21 cellular contexts compared by ENCODE assay signal in the genomic region with DNA sequence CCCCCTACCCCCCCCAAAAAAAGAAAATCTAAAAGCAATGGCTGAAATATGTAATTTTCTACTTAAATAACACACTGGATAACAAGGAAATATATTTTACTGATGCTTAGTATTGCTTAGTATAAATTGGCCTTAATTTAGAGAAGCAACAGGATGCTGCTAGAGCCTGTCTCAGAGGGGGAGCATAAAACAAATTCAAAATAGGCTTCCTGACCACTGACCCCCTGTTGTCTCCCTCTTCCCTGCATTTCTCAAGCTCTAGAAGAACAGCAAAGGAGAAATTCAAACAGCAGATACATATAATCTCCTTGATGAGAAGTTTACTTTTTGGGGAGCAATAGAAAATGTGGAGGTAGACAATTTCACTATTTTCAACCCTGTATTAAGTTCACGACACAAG.
DNase-seq lines count a peak whose midpoint lies in the region; ATAC-seq and TF ChIP-seq lines count a peak whose summit lies in the region.
"Had no signal": no experiment of that assay in that cellular context is flagged by ENCODE, and none has a peak within 500 bp of the region (broad histone marks: within the 10 kb centered on the region; RNA-seq: fewer than 3 reads in every experiment).

No MANE protein-coding gene starts in this region.

- peak; percentile 35; the same call in 1 of the 3 replicates for ATAC-seq in SK-N-SH treated with all-trans-retinoic acid at 6 μM for 48 hours
- no peak for ATAC-seq in GM19328 (IDR thresholded peaks at IDR 0.05; ENCODE audit: unreplicated experiment)
- ATAC-seq: CD8-positive, alpha-beta T cell; PC-3; Right ventricle myocardium inferior had no signal

- no peak overlapping the region for H3K9ac ChIP-seq in Loucy (ENCODE audit: low read depth, low read length, poor library complexity, severe bottlenecking)

- peak; percentile 16 for DNase-seq in iPS-NIHi7 (ENCODE audit: extremely low spot score)
- no peak for DNase-seq in NCI-H524 (lab: John Stamatoyannopoulos, UW)
- DNase-seq in 8988T, result no peak
- DNase-seq in DMS 273 treated with DMSO at 0.1 percent for 48 hours (lab: John Stamatoyannopoulos, UW), result no peak
- DNase-seq: Caco-2; CD8-positive, alpha-beta T cell; DMS79; EL; GDM1; KBM-7; MG63; NCI-H2029 treated with DMSO at 0.1 percent for 48 hours; NCI-H446 treated with DMSO at 0.1 percent for 48 hours; NCI-H526 treated with DMSO at 0.1 percent for 48 hours; PC-3; SJCRH30; T-helper 1 cell had no signal

- H4K20me1 ChIP-seq in Loucy (ENCODE audit: insufficient read depth, low read length, poor library complexity, severe bottlenecking), result no peaks in the 10 kb centered on the region

- H3K4me1 ChIP-seq in Loucy (ENCODE audit: insufficient read depth, low read length, poor library complexity, severe bottlenecking), result peaks cover 2% of the 10 kb centered on the region
- H3K4me1 ChIP-seq: Caco-2, SJCRH30 had no signal

- peaks cover 2% of the 10 kb centered on the region; the same call in 1 of the 2 replicates for H3K9me3 ChIP-seq in Loucy (ENCODE audit: insufficient read depth, low read depth, low read length)
- H3K9me3 ChIP-seq: Caco-2 had no signal

- H3K36me3 ChIP-seq in Loucy (ENCODE audit: insufficient read depth, low read length), result no peaks in the 10 kb centered on the region
- H3K36me3 ChIP-seq: MG63, SJCRH30 had no signal

- H2AFZ ChIP-seq in Loucy (ENCODE audit: low read length), result peak overlapping the region; percentile 64; the same call in 1 of the 2 replicates

- H3K4me3 ChIP-seq in Loucy (ENCODE audit: low read length, poor library complexity, severe bottlenecking), result no peak overlapping the region
- H3K4me3 ChIP-seq: MG63, SJCRH30 had no signal

- H3K27me3 ChIP-seq in Loucy (ENCODE audit: insufficient read depth, low read length, poor library complexity, severe bottlenecking), result no peaks in the 10 kb centered on the region
- H3K27me3 ChIP-seq: MG63, SJCRH30 had no signal

- no peaks in the 10 kb centered on the region for H3K9me2 ChIP-seq in Loucy (replicated peaks; ENCODE audit: low read depth, low read length)

- H3K4me2 ChIP-seq in Loucy (ENCODE audit: low read depth, low read length, poor library complexity, severe bottlenecking), result no peak overlapping the region

- no peak for TF ChIP-seq CTCF in Loucy (conservative IDR thresholded peaks at IDR 0.05; ENCODE audit: low read length)

- H3K79me2 ChIP-seq in Loucy (ENCODE audit: insufficient read depth, low read length), result no peaks in the 10 kb centered on the region

- H3F3A ChIP-seq in Loucy (ENCODE audit: low read depth), result no peaks in the 10 kb centered on the region

TF ChIP-seq in SK-N-SH treated with all-trans-retinoic acid at 6 μM for 48 hours, 23 proteins besides CTCF, POLR2A, EP300 and RAD21:
- TF ChIP-seq, protein P1, sequence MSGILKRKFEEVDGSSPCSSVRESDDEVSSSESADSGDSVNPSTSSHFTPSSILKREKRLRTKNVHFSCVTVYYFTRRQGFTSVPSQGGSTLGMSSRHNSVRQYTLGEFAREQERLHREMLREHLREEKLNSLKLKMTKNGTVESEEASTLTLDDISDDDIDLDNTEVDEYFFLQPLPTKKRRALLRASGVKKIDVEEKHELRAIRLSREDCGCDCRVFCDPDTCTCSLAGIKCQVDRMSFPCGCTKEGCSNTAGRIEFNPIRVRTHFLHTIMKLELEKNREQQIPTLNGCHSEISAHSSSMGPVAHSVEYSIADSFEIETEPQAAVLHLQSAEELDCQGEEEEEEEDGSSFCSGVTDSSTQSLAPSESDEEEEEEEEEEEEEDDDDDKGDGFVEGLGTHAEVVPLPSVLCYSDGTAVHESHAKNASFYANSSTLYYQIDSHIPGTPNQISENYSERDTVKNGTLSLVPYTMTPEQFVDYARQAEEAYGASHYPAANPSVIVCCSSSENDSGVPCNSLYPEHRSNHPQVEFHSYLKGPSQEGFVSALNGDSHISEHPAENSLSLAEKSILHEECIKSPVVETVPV (CRISPR knock-in tag; IDR thresholded peaks at IDR 0.05), result no peak
- TF ChIP-seq TOX (CRISPR knock-in tag; IDR thresholded peaks at IDR 0.05; ENCODE audit: borderline replicate concordance) (no peak), ZNF70 (CRISPR knock-in tag; IDR thresholded peaks at IDR 0.05) (no peak), PPARA (CRISPR knock-in tag; IDR thresholded peaks at IDR 0.05; ENCODE audit: borderline replicate concordance) (no peak), ZFP30 (CRISPR knock-in tag; IDR thresholded peaks at IDR 0.05) (no peak), TCF4 (CRISPR knock-in tag; IDR thresholded peaks at IDR 0.05; ENCODE audit: borderline replicate concordance) (no peak), ZNF565 (CRISPR knock-in tag; conservative IDR thresholded peaks at IDR 0.05; ENCODE audit: low read depth) (no peak), GLIS3 (CRISPR knock-in tag; IDR thresholded peaks at IDR 0.05) (no peak), ZC3H10 (CRISPR knock-in tag; IDR thresholded peaks at IDR 0.05) (no peak), SNAI2 (CRISPR knock-in tag; IDR thresholded peaks at IDR 0.05) (no peak)
- TF ChIP-seq, protein P2, sequence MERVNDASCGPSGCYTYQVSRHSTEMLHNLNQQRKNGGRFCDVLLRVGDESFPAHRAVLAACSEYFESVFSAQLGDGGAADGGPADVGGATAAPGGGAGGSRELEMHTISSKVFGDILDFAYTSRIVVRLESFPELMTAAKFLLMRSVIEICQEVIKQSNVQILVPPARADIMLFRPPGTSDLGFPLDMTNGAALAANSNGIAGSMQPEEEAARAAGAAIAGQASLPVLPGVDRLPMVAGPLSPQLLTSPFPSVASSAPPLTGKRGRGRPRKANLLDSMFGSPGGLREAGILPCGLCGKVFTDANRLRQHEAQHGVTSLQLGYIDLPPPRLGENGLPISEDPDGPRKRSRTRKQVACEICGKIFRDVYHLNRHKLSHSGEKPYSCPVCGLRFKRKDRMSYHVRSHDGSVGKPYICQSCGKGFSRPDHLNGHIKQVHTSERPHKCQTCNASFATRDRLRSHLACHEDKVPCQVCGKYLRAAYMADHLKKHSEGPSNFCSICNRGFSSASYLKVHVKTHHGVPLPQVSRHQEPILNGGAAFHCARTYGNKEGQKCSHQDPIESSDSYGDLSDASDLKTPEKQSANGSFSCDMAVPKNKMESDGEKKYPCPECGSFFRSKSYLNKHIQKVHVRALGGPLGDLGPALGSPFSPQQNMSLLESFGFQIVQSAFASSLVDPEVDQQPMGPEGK (CRISPR knock-in tag; IDR thresholded peaks at IDR 0.05; ENCODE audit: borderline replicate concordance), result no peak
- TF ChIP-seq, protein P3, sequence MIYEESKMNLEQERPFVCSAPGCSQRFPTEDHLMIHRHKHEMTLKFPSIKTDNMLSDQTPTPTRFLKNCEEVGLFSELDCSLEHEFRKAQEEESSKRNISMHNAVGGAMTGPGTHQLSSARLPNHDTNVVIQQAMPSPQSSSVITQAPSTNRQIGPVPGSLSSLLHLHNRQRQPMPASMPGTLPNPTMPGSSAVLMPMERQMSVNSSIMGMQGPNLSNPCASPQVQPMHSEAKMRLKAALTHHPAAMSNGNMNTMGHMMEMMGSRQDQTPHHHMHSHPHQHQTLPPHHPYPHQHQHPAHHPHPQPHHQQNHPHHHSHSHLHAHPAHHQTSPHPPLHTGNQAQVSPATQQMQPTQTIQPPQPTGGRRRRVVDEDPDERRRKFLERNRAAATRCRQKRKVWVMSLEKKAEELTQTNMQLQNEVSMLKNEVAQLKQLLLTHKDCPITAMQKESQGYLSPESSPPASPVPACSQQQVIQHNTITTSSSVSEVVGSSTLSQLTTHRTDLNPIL (CRISPR knock-in tag; IDR thresholded peaks at IDR 0.05; ENCODE audit: low read depth), result no peak
- TF ChIP-seq, protein P4, sequence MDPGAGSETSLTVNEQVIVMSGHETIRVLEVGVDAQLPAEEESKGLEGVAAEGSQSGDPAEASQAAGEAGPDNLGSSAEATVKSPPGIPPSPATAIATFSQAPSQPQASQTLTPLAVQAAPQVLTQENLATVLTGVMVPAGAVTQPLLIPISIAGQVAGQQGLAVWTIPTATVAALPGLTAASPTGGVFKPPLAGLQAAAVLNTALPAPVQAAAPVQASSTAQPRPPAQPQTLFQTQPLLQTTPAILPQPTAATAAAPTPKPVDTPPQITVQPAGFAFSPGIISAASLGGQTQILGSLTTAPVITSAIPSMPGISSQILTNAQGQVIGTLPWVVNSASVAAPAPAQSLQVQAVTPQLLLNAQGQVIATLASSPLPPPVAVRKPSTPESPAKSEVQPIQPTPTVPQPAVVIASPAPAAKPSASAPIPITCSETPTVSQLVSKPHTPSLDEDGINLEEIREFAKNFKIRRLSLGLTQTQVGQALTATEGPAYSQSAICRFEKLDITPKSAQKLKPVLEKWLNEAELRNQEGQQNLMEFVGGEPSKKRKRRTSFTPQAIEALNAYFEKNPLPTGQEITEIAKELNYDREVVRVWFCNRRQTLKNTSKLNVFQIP (CRISPR knock-in tag; IDR thresholded peaks at IDR 0.05; ENCODE audit: borderline replicate concordance, low read depth), result no peak
TF ChIP-seq in SK-N-SH treated with all-trans-retinoic acid at 6 μM for 48 hours: peak in this region for 0.
